ENCODE assay signal across 14 cellular contexts in genomic region chr20:18728867-18729224, GRCh38.
DNase-seq lines count a peak whose midpoint lies in the region; ATAC-seq and TF ChIP-seq lines count a peak whose summit lies in the region.
"Had no signal": no experiment of that assay in that cellular context is flagged by ENCODE, and none has a peak within 500 bp of the region (broad histone marks: within the 10 kb centered on the region; RNA-seq: fewer than 3 reads in every experiment).

No MANE protein-coding gene starts in this region.

- no peaks in the 10 kb centered on the region for H3K27me3 ChIP-seq in Karpas-422 (ENCODE audit: low read length)
- H3K27me3 ChIP-seq: uterus had no signal

- no peaks in the 10 kb centered on the region for H3K9me2 ChIP-seq in Karpas-422 (replicated peaks; ENCODE audit: insufficient read depth, low read length)

- H3K9me3 Mint-ChIP-seq in activated CD8-positive, alpha-beta T cell treated with anti-CD3 and anti-CD28 coated beads for 36 hours, result no peaks in the 10 kb centered on the region
- H3K9me3 Mint-ChIP-seq: T-cell had no signal

- H3K27ac Mint-ChIP-seq in activated CD8-positive, alpha-beta T cell treated with anti-CD3 and anti-CD28 coated beads for 36 hours, result no peak overlapping the region
- H3K27ac Mint-ChIP-seq: T-cell had no signal

- no peak overlapping the region for H2AFZ ChIP-seq in Karpas-422 (ENCODE audit: low read length)

- H3K4me3 Mint-ChIP-seq in activated CD8-positive, alpha-beta T cell treated with anti-CD3 and anti-CD28 coated beads for 36 hours, result no peak overlapping the region
- H3K4me3 Mint-ChIP-seq: T-cell had no signal

- ATAC-seq in GM18517 (IDR thresholded peaks at IDR 0.05; ENCODE audit: unreplicated experiment) (peak; percentile 49), GM21447 (IDR thresholded peaks at IDR 0.05; ENCODE audit: unreplicated experiment) (peak; percentile 30), HG03025 (IDR thresholded peaks at IDR 0.05; ENCODE audit: low FRiP score, unreplicated experiment) (peak; percentile 24)
- ATAC-seq in activated CD8-positive, alpha-beta T cell treated with anti-CD3 and anti-CD28 coated beads for 36 hours, result no peak
- ATAC-seq: T-cell had no signal

- H3K9ac ChIP-seq in Karpas-422 (ENCODE audit: low read length), result no peak overlapping the region

- DNase-seq in Karpas-422 (no peak), activated T-cell treated with anti-CD3 and anti-CD28 coated beads for 4 hours (no peak), RWPE1 (ENCODE audit: low spot score) (no peak)
- DNase-seq in activated CD8-positive, alpha-beta T cell treated with anti-CD3 and anti-CD28 coated beads for 36 hours, result no peak
- no peak for DNase-seq in NK-92 treated with Interleukin-12 subunit alpha and Interleukin-12 subunit beta, amount 100 ng/mL, for 24 hours (lab: John Stamatoyannopoulos, UW)
- DNase-seq: AML-193, GF-D8, HCEC 1CT, NCI-H524, T-cell had no signal

- TF ChIP-seq CTCF in activated CD8-positive, alpha-beta T cell treated with anti-CD3 and anti-CD28 coated beads for 36 hours (IDR thresholded peaks at IDR 0.05), result no peak
- TF ChIP-seq CTCF in RWPE1 (conservative IDR thresholded peaks at IDR 0.05; ENCODE audit: low read depth), result no peak

- H3K27me3 Mint-ChIP-seq in activated CD8-positive, alpha-beta T cell treated with anti-CD3 and anti-CD28 coated beads for 36 hours, result no peaks in the 10 kb centered on the region
- H3K27me3 Mint-ChIP-seq: T-cell had no signal

- H3K4me1 ChIP-seq in Karpas-422 (ENCODE audit: low read length), result peaks cover 32% of the 10 kb centered on the region
- H3K4me1 ChIP-seq: uterus had no signal

- CTCF ChIA-PET in activated CD8-positive, alpha-beta T cell treated with anti-CD3 and anti-CD28 coated beads for 36 hours (lab: Charles Lee), result no interaction called here
- CTCF ChIA-PET in RWPE1 (lab: Yijun Ruan, JAX), result interaction anchor here (0.7 kb wide), 1 partner anchor 835 kb away, joined by 3 read pairs; no protein-coding TSS in a partner anchor

- POLR2A ChIA-PET in activated CD8-positive, alpha-beta T cell treated with anti-CD3 and anti-CD28 coated beads for 36 hours (lab: Charles Lee), result no interaction called here
- POLR2A ChIA-PET in RWPE1 (lab: Yijun Ruan, JAX; ENCODE audit: low non-redundant PET), result no interaction called here

- H3K9me3 ChIP-seq in Karpas-422 (ENCODE audit: low read length), result no peaks in the 10 kb centered on the region
- H3K9me3 ChIP-seq: uterus had no signal

- H3K27ac ChIP-seq in Karpas-422 (ENCODE audit: low read length), result no peak overlapping the region
- H3K27ac ChIP-seq in RWPE1, result no peak overlapping the region
- H3K27ac ChIP-seq: uterus had no signal

- peak overlapping the region; percentile 67 for H3K4me2 ChIP-seq in Karpas-422 (ENCODE audit: low read depth, low read length, poor library complexity, severe bottlenecking)

- H3K79me2 ChIP-seq in Karpas-422 (ENCODE audit: low read length), result peaks cover 5% of the 10 kb centered on the region; the same call in 1 of the 2 replicates

- no peaks in the 10 kb centered on the region for H3K36me3 ChIP-seq in Karpas-422 (ENCODE audit: insufficient read depth, low read length)
- H3K36me3 ChIP-seq: uterus had no signal

- peaks cover 66% of the 10 kb centered on the region for H4K20me1 ChIP-seq in Karpas-422 (ENCODE audit: insufficient read depth, low read depth, low read length)

- intact Hi-C loops in activated CD8-positive, alpha-beta T cell treated with anti-CD3 and anti-CD28 coated beads for 36 hours (cut with micrococcal nuclease), result no loop called here

- peaks cover 15% of the 10 kb centered on the region for H3K4me1 Mint-ChIP-seq in activated CD8-positive, alpha-beta T cell treated with anti-CD3 and anti-CD28 coated beads for 36 hours (ENCODE audit: low read depth)

- H3K4me3 ChIP-seq in Karpas-422 (ENCODE audit: low read length), result peak overlapping the region; percentile 31; the same call in 1 of the 2 replicates
- H3K4me3 ChIP-seq: uterus had no signal

- H3K36me3 Mint-ChIP-seq in activated CD8-positive, alpha-beta T cell treated with anti-CD3 and anti-CD28 coated beads for 36 hours (ENCODE audit: low read depth), result no peaks in the 10 kb centered on the region
